ENCODE assay signal across 1 cellular context in genomic region chr14:105316563-105316941, GRCh38.
TF ChIP-seq lines count a peak whose summit lies in the region.

No MANE protein-coding gene starts in this region.

TF ChIP-seq in A549, 52 proteins besides CTCF, POLR2A, EP300 and RAD21 (continued from another document):
- TF ChIP-seq, protein P1, sequence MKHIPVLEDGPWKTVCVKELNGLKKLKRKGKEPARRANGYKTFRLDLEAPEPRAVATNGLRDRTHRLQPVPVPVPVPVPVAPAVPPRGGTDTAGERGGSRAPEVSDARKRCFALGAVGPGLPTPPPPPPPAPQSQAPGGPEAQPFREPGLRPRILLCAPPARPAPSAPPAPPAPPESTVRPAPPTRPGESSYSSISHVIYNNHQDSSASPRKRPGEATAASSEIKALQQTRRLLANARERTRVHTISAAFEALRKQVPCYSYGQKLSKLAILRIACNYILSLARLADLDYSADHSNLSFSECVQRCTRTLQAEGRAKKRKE (CRISPR knock-in tag; IDR thresholded peaks at IDR 0.05; ENCODE audit: low read depth): no peak
- no peak for TF ChIP-seq TFCP2L1 (CRISPR knock-in tag; IDR thresholded peaks at IDR 0.05)
- no peak for TF ChIP-seq SMC3 (IDR thresholded peaks at IDR 0.05)
- no peak for TF ChIP-seq CBX8 (IDR thresholded peaks at IDR 0.05)
- no peak for TF ChIP-seq HOXA7 (CRISPR knock-in tag; IDR thresholded peaks at IDR 0.05)
